Comparison of ENCODE assay signal across 27 cellular contexts in the genomic region with DNA sequence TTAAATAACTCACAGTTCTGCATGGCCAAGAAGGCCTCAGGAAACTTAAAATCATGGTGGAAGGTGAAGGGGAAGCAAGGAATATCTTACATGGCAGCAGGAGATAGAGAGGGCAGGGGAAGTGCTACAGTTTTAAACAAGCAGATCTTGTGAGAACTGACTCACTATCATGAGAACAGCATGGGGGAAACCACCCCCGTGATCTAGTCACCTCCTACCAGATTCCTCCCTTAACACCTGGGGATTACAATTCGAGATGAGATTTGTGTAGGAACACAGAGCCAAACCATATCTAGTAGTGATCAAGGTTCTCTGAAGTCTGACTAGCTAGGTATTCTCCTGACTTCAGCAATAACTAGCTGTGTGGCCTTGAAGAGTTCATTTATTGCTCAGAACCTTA. TPM values are rescaled to one million over a fixed set of nuclear protein-coding genes. Genes with fewer than 3 reads are reported as not detected.
DNase-seq lines count a peak whose midpoint lies in the region; ATAC-seq, FAIRE-seq and TF ChIP-seq lines count a peak whose summit lies in the region.
"Had no signal": no experiment of that assay in that cellular context is flagged by ENCODE, and none has a peak within 500 bp of the region (broad histone marks: within the 10 kb centered on the region; RNA-seq: fewer than 3 reads in every experiment).

No MANE protein-coding gene starts in this region.

- H3K4me3 Mint-ChIP-seq in memory B cell = peak overlapping the region; percentile 22
- H3K4me3 Mint-ChIP-seq: CD4-positive, alpha-beta T cell had no signal

- peaks cover 41% of the 10 kb centered on the region for H3K4me1 Mint-ChIP-seq in memory B cell

- TF ChIP-seq CTCF in bronchial epithelial cell (IDR thresholded peaks at IDR 0.05; ENCODE audit: insufficient read depth, low read length, severe bottlenecking) = no peak

- H3K4me3 ChIP-seq in bronchial epithelial cell (ENCODE audit: low read depth, low read length) = no peak overlapping the region
- H3K4me3 ChIP-seq: BLaER1, GM23248, SJCRH30 had no signal

- no peaks in the 10 kb centered on the region for H3K36me3 ChIP-seq in bronchial epithelial cell (ENCODE audit: control insufficient read depth, insufficient read depth, low read length)
- H3K36me3 ChIP-seq: BLaER1, SJCRH30 had no signal

- no peaks in the 10 kb centered on the region for H3K27me3 ChIP-seq in bronchial epithelial cell (ENCODE audit: control insufficient read depth, insufficient read depth, low read length)
- H3K27me3 ChIP-seq: BLaER1, SJCRH30 had no signal

- no peaks in the 10 kb centered on the region for H3K27me3 Mint-ChIP-seq in memory B cell
- H3K27me3 Mint-ChIP-seq: CD4-positive, alpha-beta T cell had no signal

- H3K9me3 Mint-ChIP-seq in memory B cell = peaks cover 3% of the 10 kb centered on the region
- H3K9me3 Mint-ChIP-seq: CD4-positive, alpha-beta T cell had no signal

- peaks cover 47% of the 10 kb centered on the region for H3K36me3 Mint-ChIP-seq in memory B cell

- peak; percentile 21 for ATAC-seq in memory B cell (ENCODE audit: low read depth)
- no peak for ATAC-seq in GM21576 (IDR thresholded peaks at IDR 0.05; ENCODE audit: unreplicated experiment)

- no peak for DNase-seq in GM12891 (ENCODE audit: insufficient read length, low spot score)
- peak; percentile 15 for DNase-seq in HT1080 (ENCODE audit: low read depth)
- DNase-seq in bronchial epithelial cell (ENCODE audit: low read depth) = peak; percentile 3
- DNase-seq in memory B cell (ENCODE audit: low spot score in 2 of 2) = no peak
- DNase-seq in hippocampal formation (lab: John Stamatoyannopoulos, UW) = no peak
- DNase-seq in islet precursor cell = no peak
- no peak for DNase-seq in D341Med (ENCODE audit: low spot score)
- DNase-seq: CD4-positive, alpha-beta T cell; COR-L47; DMS153; GM23248; HCEC 1CT; Kasumi-1; NCI-H1694; NCI-H2081; NCI-H2171; NCI-H524 treated with DMSO at 0.1 percent for 48 hours; NCI-H82; SJCRH30 had no signal

- H3K27ac Mint-ChIP-seq in memory B cell = peak overlapping the region; percentile 92
- H3K27ac Mint-ChIP-seq: CD4-positive, alpha-beta T cell had no signal

- no peak for TF ChIP-seq POLR2A in GM12891 (IDR thresholded peaks at IDR 0.05; ENCODE audit: low read depth, low read length)

- FAIRE-seq in GM12891 (lab: Jason Lieb, UNC) = no peak
- no peak for FAIRE-seq in bronchial epithelial cell (lab: Jason Lieb, UNC)
- FAIRE-seq: G401.6, RCC 7860 had no signal

TF ChIP-seq in GM12891, 5 proteins besides CTCF, POLR2A, EP300 and RAD21:
- no peak for TF ChIP-seq POLR2AphosphoS5 (IDR thresholded peaks at IDR 0.05; ENCODE audit: low read depth, low read length)
- peak; percentile 44 for TF ChIP-seq SPI1 (IDR thresholded peaks at IDR 0.05; ENCODE audit: low read depth, low read length)
- TF ChIP-seq PAX5 (IDR thresholded peaks at IDR 0.05; ENCODE audit: insufficient read depth, low read length, severe bottlenecking) = no peak

RNA-seq across cellular contexts. Expression of gene BANK1, which starts 56.0 kb away (rescaled TPM):
- 14.4 TPM for polyA plus RNA-seq in GM12891 (2012; ENCODE audit: low read depth, missing spikeins)
- total RNA-seq in HT1080 (2014; rRNA removed; shearing (Covaris generic)) = not detected in 2 replicates
- not detected in 2 replicates for polyA plus RNA-seq in HT1080 (2015; cell fraction: cytosol; rRNA removed)
- 0.08 TPM in 1 of 2 replicates, not detected in the other for polyA plus RNA-seq in HT1080 (2015; cell fraction: nucleus; rRNA removed)
- 0.26 TPM in 2 replicates for total RNA-seq in bronchial epithelial cell
- total RNA-seq: A673, Daoy, GM23248, MCF 10A, OCI-LY7 had no signal
- polyA plus RNA-seq: GM23248 had no signal

Comparison
In these comparisons a context has a peak if more than half of its experiments do, and no peak if none do; other contexts are left out.
1. DNase-seq: peak in HT1080 (single experiment) and bronchial epithelial cell (single experiment); none in GM12891 (single experiment), memory B cell (0 of 2), hippocampal formation (0 of 2), islet precursor cell (single experiment) and D341Med (single experiment).